In the genomic region with DNA sequence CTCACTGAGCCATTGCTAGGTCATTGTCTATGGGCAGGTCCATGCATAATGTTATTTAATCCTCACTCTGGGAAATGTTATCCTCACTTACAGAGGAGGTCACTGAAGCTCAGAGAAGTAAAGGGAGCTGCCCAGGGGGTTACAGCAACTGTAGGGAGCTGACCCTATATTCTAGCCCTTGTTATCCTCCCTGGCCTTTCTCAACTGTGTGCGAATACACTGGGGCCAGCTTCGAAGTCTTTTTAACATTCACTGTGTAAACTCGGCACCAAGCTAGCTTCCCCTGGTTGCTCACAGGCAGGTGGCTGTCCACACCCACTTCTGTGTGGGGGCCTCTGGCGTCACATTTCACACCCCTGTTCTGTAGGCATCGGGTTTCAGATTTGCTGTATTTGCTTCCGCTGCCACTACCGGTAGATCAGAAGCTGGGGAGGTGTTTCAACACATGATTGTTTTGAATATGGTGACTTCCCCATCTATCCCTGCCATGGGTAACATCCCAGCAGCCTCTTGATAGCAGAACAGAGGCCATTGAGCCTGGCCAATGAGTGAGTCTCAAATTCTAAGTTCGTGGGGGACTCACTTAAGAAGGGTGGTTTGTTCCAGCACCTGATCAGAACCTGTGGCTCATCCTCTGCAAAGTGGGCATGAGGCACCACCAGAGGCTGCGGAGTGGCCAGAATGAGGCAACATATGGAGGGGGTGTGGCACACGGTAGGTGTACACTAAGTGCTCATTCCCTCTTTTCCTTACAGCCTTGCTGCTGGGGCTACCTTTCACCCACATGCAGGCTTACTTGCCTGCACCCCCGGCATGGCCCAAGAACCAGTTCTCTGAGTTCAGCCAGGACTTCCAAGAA, we compare ENCODE assay signal across 9 cellular contexts.
DNase-seq lines count a peak whose midpoint lies in the region; ATAC-seq, FAIRE-seq and TF ChIP-seq lines count a peak whose summit lies in the region.
"Had no signal": no experiment of that assay in that cellular context is flagged by ENCODE, and none has a peak within 500 bp of the region (broad histone marks: within the 10 kb centered on the region; RNA-seq: fewer than 3 reads in every experiment).

No MANE protein-coding gene starts in this region.

- DNase-seq in NCI-H2171 (lab: John Stamatoyannopoulos, UW) (peak; percentile 26), left ventricle myocardium inferior (no peak), H54 (ENCODE audit: insufficient read length, low spot score) (no peak), NCI-H1048 (lab: John Stamatoyannopoulos, UW) (no peak)
- DNase-seq in activated CD8-positive, alpha-beta memory T cell treated with anti-CD3 and anti-CD28 coated beads, Interleukin-2, amount 10 ng/mL, durations not matched to agents 7 days and 5 days: peak; percentile 96
- peak; percentile 81 to 84 for DNase-seq in stimulated activated CD8-positive, alpha-beta memory T cell treated with anti-CD3 and anti-CD28 coated beads, Interleukin-15, amount 100 ng/mL, for 48 hours (ENCODE audit: low read depth in 2 of 2)

- intact Hi-C loops in left ventricle myocardium inferior (cut with micrococcal nuclease): no loop called here

- peak overlapping the region; percentile 66 for H3K4me3 Mint-ChIP-seq in activated CD8-positive, alpha-beta memory T cell treated with anti-CD3 and anti-CD28 coated beads, Interleukin-2, amount 10 ng/mL, durations not matched to agents 7 days and 5 days

- peak overlapping the region; percentile 100 for H3K27ac Mint-ChIP-seq in activated CD8-positive, alpha-beta memory T cell treated with anti-CD3 and anti-CD28 coated beads, Interleukin-2, amount 10 ng/mL, durations not matched to agents 7 days and 5 days

- no peaks in the 10 kb centered on the region for H3K27me3 ChIP-seq in left ventricle myocardium inferior (ENCODE audit: low read depth)

- TF ChIP-seq CTCF in left ventricle myocardium inferior (IDR thresholded peaks at IDR 0.05; ENCODE audit: borderline replicate concordance): no peak

- no peak for TF ChIP-seq POLR2A in H54 (IDR thresholded peaks at IDR 0.05; ENCODE audit: low read depth, low read length)

- peaks cover 23% of the 10 kb centered on the region for H3K36me3 Mint-ChIP-seq in activated CD8-positive, alpha-beta memory T cell treated with anti-CD3 and anti-CD28 coated beads, Interleukin-2, amount 10 ng/mL, durations not matched to agents 7 days and 5 days

- no peaks in the 10 kb centered on the region for H3K9me3 Mint-ChIP-seq in activated CD8-positive, alpha-beta memory T cell treated with anti-CD3 and anti-CD28 coated beads, Interleukin-2, amount 10 ng/mL, durations not matched to agents 7 days and 5 days (ENCODE audit: low read depth)

- ATAC-seq in GM18517 (IDR thresholded peaks at IDR 0.05; ENCODE audit: unreplicated experiment) (peak; percentile 48), HG02623 (IDR thresholded peaks at IDR 0.05; ENCODE audit: unreplicated experiment) (peak; percentile 41)
- peak; percentile 70 for ATAC-seq in activated CD8-positive, alpha-beta memory T cell treated with anti-CD3 and anti-CD28 coated beads, Interleukin-2, amount 10 ng/mL, durations not matched to agents 7 days and 5 days
- ATAC-seq: Panc1 had no signal

- H3K4me1 Mint-ChIP-seq in activated CD8-positive, alpha-beta memory T cell treated with anti-CD3 and anti-CD28 coated beads, Interleukin-2, amount 10 ng/mL, durations not matched to agents 7 days and 5 days: peaks cover 74% of the 10 kb centered on the region

- no peaks in the 10 kb centered on the region for H3K9me3 ChIP-seq in left ventricle myocardium inferior (replicated peaks)

- FAIRE-seq in H54 (lab: Jason Lieb, UNC): no peak

- no peaks in the 10 kb centered on the region for H3K27me3 Mint-ChIP-seq in activated CD8-positive, alpha-beta memory T cell treated with anti-CD3 and anti-CD28 coated beads, Interleukin-2, amount 10 ng/mL, durations not matched to agents 7 days and 5 days

- H3K27ac ChIP-seq in left ventricle myocardium inferior (replicated peaks): peak overlapping the region; percentile 31

- CTCF ChIA-PET in activated CD8-positive, alpha-beta memory T cell treated with anti-CD3 and anti-CD28 coated beads, Interleukin-2, amount 10 ng/mL, durations not matched to agents 7 days and 5 days (lab: Charles Lee): interaction anchor here (0.7 to 12.1 kb wide), 10 partner anchors 9 to 450 kb away, joined by 3 to 120 read pairs (median 4); no protein-coding TSS in a partner anchor

- H3K4me3 ChIP-seq in left ventricle myocardium inferior: no peak overlapping the region

- H3K36me3 ChIP-seq in left ventricle myocardium inferior: no peaks in the 10 kb centered on the region

- H3K4me1 ChIP-seq in left ventricle myocardium inferior: peaks cover 39% of the 10 kb centered on the region

Comparison
In these comparisons a context has a peak if more than half of its experiments do, and no peak if none do; other contexts are left out.
1. DNase-seq: peak in NCI-H2171 (single experiment), activated CD8-positive, alpha-beta memory T cell treated with anti-CD3 and anti-CD28 coated beads, Interleukin-2, amount 10 ng/mL, durations not matched to agents 7 days and 5 days (single experiment) and stimulated activated CD8-positive, alpha-beta memory T cell treated with anti-CD3 and anti-CD28 coated beads, Interleukin-15, amount 100 ng/mL, for 48 hours (2 of 2); none in left ventricle myocardium inferior (single experiment), H54 (single experiment) and NCI-H1048 (single experiment).
2. Peak in every context shown above with its lines, with median percentiles within 50 percentile points of each other: ATAC-seq.